10 cellular contexts compared by ENCODE assay signal in the genomic region with DNA sequence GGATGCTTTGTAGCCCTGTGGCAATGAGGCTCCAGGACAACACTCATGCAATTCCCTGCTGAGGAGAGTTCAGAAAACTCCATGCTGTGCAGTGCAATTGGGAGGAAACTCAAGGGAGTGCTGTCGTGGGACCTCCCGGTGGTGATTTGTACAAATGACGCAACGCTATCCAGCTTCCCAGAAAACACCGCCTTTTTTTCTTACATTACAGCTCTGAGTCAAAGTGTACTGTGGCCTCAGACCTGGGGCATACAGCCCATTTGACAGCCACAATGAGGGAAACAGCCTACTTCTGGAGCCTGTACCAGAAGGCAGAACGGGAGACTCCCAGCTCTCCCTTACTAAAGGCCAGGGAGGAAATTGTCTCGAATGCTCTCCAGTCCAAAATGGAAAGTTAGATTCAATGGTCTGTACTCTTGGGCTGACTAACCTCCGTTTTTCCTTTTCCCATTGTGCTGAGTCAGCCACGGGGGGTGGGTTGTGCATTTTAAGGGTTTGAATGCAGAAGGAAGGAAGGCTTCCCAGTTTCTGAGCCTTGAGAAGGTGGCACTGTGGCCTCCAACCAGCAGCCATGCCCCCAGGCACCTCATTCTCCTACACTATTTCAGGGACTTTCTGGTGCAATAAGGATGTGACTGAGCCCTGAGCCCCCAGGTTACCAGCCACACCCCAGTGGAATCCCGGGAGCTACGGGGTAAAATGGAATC. TPM values are rescaled to one million over a fixed set of nuclear protein-coding genes. Genes with fewer than 3 reads are reported as not detected.
A peak's percentile ranks its signal among the peaks of the same experiment; 100 is the strongest.
DNase-seq lines count a peak whose midpoint lies in the region; ATAC-seq and TF ChIP-seq lines count a peak whose summit lies in the region.
"Had no signal": no experiment of that assay in that cellular context is flagged by ENCODE, and none has a peak within 500 bp of the region (broad histone marks: within the 10 kb centered on the region; RNA-seq: fewer than 3 reads in every experiment).

No MANE protein-coding gene starts in this region.

- no peak overlapping the region for H3K4me3 ChIP-seq in ascending aorta
- no peak overlapping the region for H3K4me3 ChIP-seq in hepatocyte
- no peak overlapping the region for H3K4me3 ChIP-seq in spleen

- H3K4me2 ChIP-seq in hepatocyte, result no peak overlapping the region

- H3K27ac Mint-ChIP-seq in HFFc6, result no peak overlapping the region

- H3K9me2 ChIP-seq in hepatocyte (replicated peaks; ENCODE audit: insufficient read depth), result no peaks in the 10 kb centered on the region

- peak overlapping the region; percentile 23; the same call in 1 of the 2 replicates for H3K4me3 Mint-ChIP-seq in HFFc6

- TF ChIP-seq CTCF in HFFc6 (IDR thresholded peaks at IDR 0.05) (no peak), ascending aorta (IDR thresholded peaks at IDR 0.05) (no peak), hepatocyte (IDR thresholded peaks at IDR 0.05; ENCODE audit: poor library complexity) (no peak), spleen (IDR thresholded peaks at IDR 0.05 in 8 of 11, conservative IDR thresholded peaks at IDR 0.05 in 3 of 11) (no peak)

- H3K4me1 Mint-ChIP-seq in HFFc6 (ENCODE audit: low read depth), result peaks cover 7% of the 10 kb centered on the region; the same call in 1 of the 2 replicates

- no peaks in the 10 kb centered on the region for H3K9me3 ChIP-seq in ascending aorta
- no peaks in the 10 kb centered on the region for H3K9me3 ChIP-seq in hepatocyte (ENCODE audit: low read depth)
- H3K9me3 ChIP-seq in spleen, result no peaks in the 10 kb centered on the region

- H3K9me3 Mint-ChIP-seq in HFFc6, result no peaks in the 10 kb centered on the region

- H4K20me1 ChIP-seq in hepatocyte (ENCODE audit: insufficient read depth, poor library complexity, severe bottlenecking), result no peaks in the 10 kb centered on the region

- 43% methylated on average over 11 of the region's 11 CpGs for WGBS in hepatocyte (ENCODE audit: low lambda C conversion rate, missing lambda C conversion rate)
- 31 to 53% (median 41%) methylated on average over 10 to 11 of the region's 11 CpGs for WGBS in spleen, 5 donors

- TF ChIP-seq POLR2A in spleen (IDR thresholded peaks at IDR 0.05), result no peak

- H3K36me3 Mint-ChIP-seq in HFFc6 (ENCODE audit: low read depth), result no peaks in the 10 kb centered on the region

- H3K4me1 ChIP-seq in ascending aorta (peaks cover 0 to 4% of the 10 kb centered on the region in 2 donors), hepatocyte (ENCODE audit: insufficient read depth) (peaks cover 26% of the 10 kb centered on the region), spleen (peaks cover 6 to 38% (median 17%) of the 10 kb centered on the region in 6 donors)

- no peak for ATAC-seq in HG02798 (IDR thresholded peaks at IDR 0.05; ENCODE audit: poor library complexity, unreplicated experiment)

- peak overlapping the region; percentile 2 for H2AFZ ChIP-seq in hepatocyte

- H3K27me3 Mint-ChIP-seq in HFFc6 (ENCODE audit: insufficient read depth), result peaks cover 42% of the 10 kb centered on the region

- no peak for DNase-seq in HFFc6
- peak in 1 of 2 donors; percentile 84 for DNase-seq in ascending aorta (ENCODE audit: low spot score in 2 of 2)
- peak; percentile 63 for DNase-seq in hepatocyte (ENCODE audit: low spot score)
- DNase-seq in spleen, result no peak
- no peak for DNase-seq in HK-2 (ENCODE audit: unreplicated experiment)
- no peak for DNase-seq in LoVo (ENCODE audit: low spot score)
- DNase-seq in NCI-H1105 treated with DMSO at 0.1 percent for 48 hours (lab: John Stamatoyannopoulos, UW), result no peak
- DNase-seq: central memory CD4-positive, alpha-beta T cell; NCI-H69 had no signal

- H3K36me3 ChIP-seq in ascending aorta (no peaks in the 10 kb centered on the region), hepatocyte (replicated peaks; ENCODE audit: insufficient read depth, low read depth) (no peaks in the 10 kb centered on the region), spleen (no peaks in the 10 kb centered on the region)

- H3K79me2 ChIP-seq in hepatocyte, result no peaks in the 10 kb centered on the region

- intact Hi-C loops in ascending aorta (cut with DNase I) (no loop called here), spleen (cut with DNase I; ENCODE audit: low total_unique reads) (no loop called here)

- H3K27me3 ChIP-seq in ascending aorta (no peaks in the 10 kb centered on the region), hepatocyte (no peaks in the 10 kb centered on the region), spleen (replicated peaks in 1 of 7) (peaks cover 0 to 25% (median 0%) of the 10 kb centered on the region in 7 donors)

- H3K27ac ChIP-seq in ascending aorta (peak overlapping the region; percentile 22 to 44), hepatocyte (peak overlapping the region; percentile 78), spleen (peak overlapping the region in 7 of 8 donors; percentile 4 to 66 (median 55))

RNA-seq across cellular contexts. Expression of gene CYP1B1, which starts 16.4 kb away (rescaled TPM):
- under 1 TPM in 1 of 6 experiments, not detected in 5; 0.17 TPM for total RNA-seq in HFFc6 (2021; fragmentation: NEBNext Ultra II Directional; extraction: Animal tissue kit (Norgen Biotek cat#: 25700))
- total RNA-seq in ascending aorta (148 TPM), hepatocyte (23.2 and 28.9 TPM in 2 replicates), spleen (100 to 1,000 TPM in 2 of 7 donors, 10 to 100 TPM in 5; 50.4 to 121 (median 73.6) TPM)
- polyA plus RNA-seq in hepatocyte (32.7 and 38.5 TPM in 2 replicates), spleen (10 to 100 TPM; 17.7 to 26.4 (median 22.6) TPM)

Comparison
In these comparisons a context has a peak if more than half of its experiments do, and no peak if none do; other contexts are left out.
1. RNA of gene CYP1B1, which starts 16.4 kb away (total RNA-seq): 148 TPM in ascending aorta (single experiment), 50.4 to 121 TPM in spleen and 23.2 to 28.9 TPM in hepatocyte; 0.17 TPM in HFFc6; every median in the first group is over 10 times any median in the second.
2. Peak in every context shown above with its lines, with median percentiles within 50 percentile points of each other: H3K27ac ChIP-seq.